Comparison of ENCODE assay signal across 8 cellular contexts in genomic region chr9:120715331-120715924, GRCh38. TPM values are rescaled to one million over a fixed set of nuclear protein-coding genes. Genes with fewer than 3 reads are reported as not detected.
DNase-seq lines count a peak whose midpoint lies in the region; ATAC-seq and TF ChIP-seq lines count a peak whose summit lies in the region.

No MANE protein-coding gene starts in this region.

- peaks cover 41% of the 10 kb centered on the region for H3K4me1 ChIP-seq in A673 (ENCODE audit: insufficient read depth, low read length, poor library complexity, severe bottlenecking)
- no peaks in the 10 kb centered on the region for H3K4me1 ChIP-seq in right cardiac atrium (ENCODE audit: control insufficient read depth, insufficient read depth, low read length)

- 32% methylated on average over 14 of the region's 14 CpGs for WGBS in right cardiac atrium

- no peak for ATAC-seq in activated naive CD8-positive, alpha-beta T cell treated with anti-CD3 and anti-CD28 coated beads, Interleukin-2, amount 50 U/mL, for 24 hours
- ATAC-seq in right cardiac atrium = peak; percentile 8 to 20
- ATAC-seq in sciatic nerve = peak; percentile 63
- ATAC-seq in stimulated activated naive B cell treated with anti-CD40 and anti-IgM and Interleukin-4, amounts not matched to agents 10 μg/mL and 1 μg/mL and 100 μg/mL, for 72 hours (replicated peaks) = no peak
- no peak for ATAC-seq in HG03571 (IDR thresholded peaks at IDR 0.05; ENCODE audit: unreplicated experiment)
- ATAC-seq in GM21367 (IDR thresholded peaks at IDR 0.05; ENCODE audit: unreplicated experiment) = no peak

- CTCF ChIA-PET in A673 (lab: Charles Lee) = no interaction called here

- H3K9me3 Mint-ChIP-seq in activated naive CD8-positive, alpha-beta T cell treated with anti-CD3 and anti-CD28 coated beads, Interleukin-2, amount 50 U/mL, for 24 hours = no peaks in the 10 kb centered on the region
- no peaks in the 10 kb centered on the region for H3K9me3 Mint-ChIP-seq in stimulated activated naive B cell treated with anti-CD40 and anti-IgM and Interleukin-4, amounts not matched to agents 10 μg/mL and 1 μg/mL and 100 μg/mL, for 72 hours

- H3K4me3 Mint-ChIP-seq in activated naive CD8-positive, alpha-beta T cell treated with anti-CD3 and anti-CD28 coated beads, Interleukin-2, amount 50 U/mL, for 24 hours = peak overlapping the region; percentile 82
- peak overlapping the region in 1 of 2 donors; percentile 88 for H3K4me3 Mint-ChIP-seq in stimulated activated naive B cell treated with anti-CD40 and anti-IgM and Interleukin-4, amounts not matched to agents 10 μg/mL and 1 μg/mL and 100 μg/mL, for 72 hours

- intact Hi-C loops in A673 (cut with micrococcal nuclease; ENCODE audit: unreplicated experiment) (no loop called here), right cardiac atrium (cut with DNase I) (no loop called here), sciatic nerve (cut with DNase I) (loop anchor here (10.0 kb wide), 1 partner anchor 91 kb away; no protein-coding TSS in a partner anchor)

- H3K36me3 Mint-ChIP-seq in activated naive CD8-positive, alpha-beta T cell treated with anti-CD3 and anti-CD28 coated beads, Interleukin-2, amount 50 U/mL, for 24 hours (ENCODE audit: low read depth) = no peaks in the 10 kb centered on the region
- H3K36me3 Mint-ChIP-seq in stimulated activated naive B cell treated with anti-CD40 and anti-IgM and Interleukin-4, amounts not matched to agents 10 μg/mL and 1 μg/mL and 100 μg/mL, for 72 hours = peaks cover 0 to under 1% of the 10 kb centered on the region in 2 donors

- no peak overlapping the region for H3K27ac Mint-ChIP-seq in activated naive CD8-positive, alpha-beta T cell treated with anti-CD3 and anti-CD28 coated beads, Interleukin-2, amount 50 U/mL, for 24 hours
- no peak overlapping the region for H3K27ac Mint-ChIP-seq in stimulated activated naive B cell treated with anti-CD40 and anti-IgM and Interleukin-4, amounts not matched to agents 10 μg/mL and 1 μg/mL and 100 μg/mL, for 72 hours

- no peaks in the 10 kb centered on the region for H3K36me3 ChIP-seq in A673 (ENCODE audit: insufficient read depth, low read length, poor library complexity, severe bottlenecking)

- no peaks in the 10 kb centered on the region for H3K27me3 Mint-ChIP-seq in activated naive CD8-positive, alpha-beta T cell treated with anti-CD3 and anti-CD28 coated beads, Interleukin-2, amount 50 U/mL, for 24 hours
- no peaks in the 10 kb centered on the region for H3K27me3 Mint-ChIP-seq in stimulated activated naive B cell treated with anti-CD40 and anti-IgM and Interleukin-4, amounts not matched to agents 10 μg/mL and 1 μg/mL and 100 μg/mL, for 72 hours

- BruUV-seq in A673 (replicated peaks; lab: Mats Ljungman, UMichigan) = no TSS peak

- H3K9me3 ChIP-seq in A673 (ENCODE audit: low read depth, low read length, poor library complexity, severe bottlenecking) = no peaks in the 10 kb centered on the region
- no peaks in the 10 kb centered on the region for H3K9me3 ChIP-seq in right cardiac atrium (ENCODE audit: control insufficient read depth, low read length)

- H3K27ac ChIP-seq in A673 (ENCODE audit: low read depth, low read length, poor library complexity, severe bottlenecking) (peak overlapping the region; percentile 90), right cardiac atrium (ENCODE audit: low read length) (no peak overlapping the region)

- POLR2A ChIA-PET in A673 (lab: Charles Lee; ENCODE audit: low non-redundant PET) = no interaction called here

- no peak for TF ChIP-seq CTCF in A673 (conservative IDR thresholded peaks at IDR 0.05; ENCODE audit: low read depth, low read length)

- H3K4me3 ChIP-seq in A673 (ENCODE audit: low read depth, low read length, poor library complexity, severe bottlenecking) = peak overlapping the region; percentile 78
- H3K4me3 ChIP-seq in right cardiac atrium (ENCODE audit: low read length) = no peak overlapping the region

- no peak for DNase-seq in A673 (ENCODE audit: low spot score)
- peak; percentile 93 for DNase-seq in HCEC 1CT
- no peak for DNase-seq in activated naive CD8-positive, alpha-beta T cell treated with anti-CD3 and anti-CD28 coated beads, Interleukin-2, amount 50 U/mL, for 24 hours
- DNase-seq in right cardiac atrium = peak; percentile 67 to 85 (median 84)
- peak; percentile 80 for DNase-seq in sciatic nerve (ENCODE audit: low spot score)
- DNase-seq in stimulated activated naive B cell treated with anti-CD40 and anti-IgM and Interleukin-4, amounts not matched to agents 10 μg/mL and 1 μg/mL and 100 μg/mL, for 72 hours = no peak

- H3K27me3 ChIP-seq in A673 (replicated peaks; ENCODE audit: insufficient read depth, low read depth, low read length, poor library complexity) (no peaks in the 10 kb centered on the region), right cardiac atrium (ENCODE audit: control insufficient read depth, insufficient read depth) (no peaks in the 10 kb centered on the region)

- peaks cover 33% of the 10 kb centered on the region for H3K4me1 Mint-ChIP-seq in activated naive CD8-positive, alpha-beta T cell treated with anti-CD3 and anti-CD28 coated beads, Interleukin-2, amount 50 U/mL, for 24 hours
- H3K4me1 Mint-ChIP-seq in stimulated activated naive B cell treated with anti-CD40 and anti-IgM and Interleukin-4, amounts not matched to agents 10 μg/mL and 1 μg/mL and 100 μg/mL, for 72 hours = peaks cover 23 to 30% of the 10 kb centered on the region in 2 donors

RNA-seq across cellular contexts. Expression of gene MEGF9, which starts 1.2 kb away (rescaled TPM):
- total RNA-seq in A673 (2021) (11.5 and 12.2 TPM in 2 replicates), right cardiac atrium (10 to 100 TPM; 11.5 to 15.1 (median 13.7) TPM), sciatic nerve (132 TPM)
- 6.2 TPM for polyA plus RNA-seq in right cardiac atrium

Comparison
In these comparisons a context has a peak if more than half of its experiments do, and no peak if none do; other contexts are left out.
1. DNase-seq: peak in HCEC 1CT (single experiment), right cardiac atrium (3 of 3) and sciatic nerve (single experiment); none in A673 (single experiment), activated naive CD8-positive, alpha-beta T cell treated with anti-CD3 and anti-CD28 coated beads, Interleukin-2, amount 50 U/mL, for 24 hours (single experiment) and stimulated activated naive B cell treated with anti-CD40 and anti-IgM and Interleukin-4, amounts not matched to agents 10 μg/mL and 1 μg/mL and 100 μg/mL, for 72 hours (single experiment).
2. ATAC-seq: peak in right cardiac atrium (2 of 2) and sciatic nerve (single experiment); none in activated naive CD8-positive, alpha-beta T cell treated with anti-CD3 and anti-CD28 coated beads, Interleukin-2, amount 50 U/mL, for 24 hours (single experiment), stimulated activated naive B cell treated with anti-CD40 and anti-IgM and Interleukin-4, amounts not matched to agents 10 μg/mL and 1 μg/mL and 100 μg/mL, for 72 hours (0 of 2), HG03571 (single experiment) and GM21367 (single experiment).